In the genomic region with DNA sequence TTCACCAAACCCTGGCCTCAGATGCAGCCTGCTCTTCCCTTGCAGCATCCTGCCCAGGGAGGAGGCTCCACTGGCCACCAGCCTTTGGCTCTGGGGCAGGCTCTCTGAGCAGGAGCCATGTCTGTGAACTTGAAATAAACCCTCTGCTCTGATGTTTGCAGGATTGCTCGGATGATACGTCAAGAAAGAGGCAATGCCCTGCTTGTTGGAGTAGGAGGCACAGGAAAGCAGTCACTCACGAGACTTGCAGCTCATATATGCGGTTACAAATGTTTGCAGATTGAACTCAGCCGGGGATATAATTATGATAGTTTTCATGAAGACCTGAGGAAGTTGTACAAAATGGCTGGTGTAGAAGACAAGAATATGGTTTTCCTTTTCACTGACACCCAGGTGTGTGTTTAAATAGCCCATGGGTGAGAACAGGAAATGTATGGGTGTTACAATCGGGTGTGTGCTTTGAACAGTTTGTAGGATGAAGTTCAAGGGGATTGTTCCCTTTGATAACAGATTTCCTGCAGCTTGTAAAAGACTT, we compare ENCODE assay signal across 15 cellular contexts.
DNase-seq lines count a peak whose midpoint lies in the region; ATAC-seq and TF ChIP-seq lines count a peak whose summit lies in the region.
"Had no signal": no experiment of that assay in that cellular context is flagged by ENCODE, and none has a peak within 500 bp of the region (broad histone marks: within the 10 kb centered on the region; RNA-seq: fewer than 3 reads in every experiment).

No MANE protein-coding gene starts in this region.

- no peaks in the 10 kb centered on the region for H4K20me1 ChIP-seq in Loucy (ENCODE audit: insufficient read depth, low read length, poor library complexity, severe bottlenecking)

- peaks cover 61% of the 10 kb centered on the region for H3K27me3 ChIP-seq in Loucy (ENCODE audit: insufficient read depth, low read length, poor library complexity, severe bottlenecking)
- no peaks in the 10 kb centered on the region for H3K27me3 ChIP-seq in colonic mucosa
- H3K27me3 ChIP-seq: adrenal gland, vagina had no signal

- peak overlapping the region; percentile 77 for H3K27ac ChIP-seq in colonic mucosa
- H3K27ac ChIP-seq: adrenal gland, epithelial cell of prostate, SK-N-MC, vagina had no signal

- TF ChIP-seq CTCF in Loucy (conservative IDR thresholded peaks at IDR 0.05; ENCODE audit: low read length) (no peak), colonic mucosa (IDR thresholded peaks at IDR 0.05) (no peak)

- H3K36me3 ChIP-seq in Loucy (ENCODE audit: insufficient read depth, low read length): no peaks in the 10 kb centered on the region
- H3K36me3 ChIP-seq in colonic mucosa: no peaks in the 10 kb centered on the region
- H3K36me3 ChIP-seq: adrenal gland, vagina had no signal

- no peaks in the 10 kb centered on the region for H3K9me2 ChIP-seq in Loucy (replicated peaks; ENCODE audit: low read depth, low read length)

- no peak overlapping the region for H3K4me3 ChIP-seq in Loucy (ENCODE audit: low read length, poor library complexity, severe bottlenecking)
- H3K4me3 ChIP-seq in colonic mucosa: no peak overlapping the region
- H3K4me3 ChIP-seq: adrenal gland, SK-N-MC, vagina had no signal

- no peak overlapping the region for H2AFZ ChIP-seq in Loucy (ENCODE audit: low read length)

- H3K9me3 ChIP-seq in Loucy (ENCODE audit: insufficient read depth, low read depth, low read length) (no peaks in the 10 kb centered on the region), colonic mucosa (no peaks in the 10 kb centered on the region)
- H3K9me3 ChIP-seq: adrenal gland, vagina had no signal

- intact Hi-C loops in colonic mucosa (cut with DNase I): no loop called here

- no peaks in the 10 kb centered on the region for H3F3A ChIP-seq in Loucy (ENCODE audit: low read depth)

- peak overlapping the region; percentile 17 for H3K4me2 ChIP-seq in Loucy (ENCODE audit: low read depth, low read length, poor library complexity, severe bottlenecking)

- H3K79me2 ChIP-seq in Loucy (ENCODE audit: insufficient read depth, low read length): no peaks in the 10 kb centered on the region

- peaks cover 3% of the 10 kb centered on the region for H3K4me1 ChIP-seq in Loucy (ENCODE audit: insufficient read depth, low read length, poor library complexity, severe bottlenecking)
- H3K4me1 ChIP-seq in colonic mucosa: peaks cover 7% of the 10 kb centered on the region
- H3K4me1 ChIP-seq: adrenal gland, vagina had no signal

- peak; percentile 12 for DNase-seq in activated CD8-positive, alpha-beta memory T cell treated with anti-CD3 and anti-CD28 coated beads, Interleukin-2, amount 50 U/mL, for 1 hour (ENCODE audit: extremely low read depth)
- DNase-seq in colonic mucosa (peak; percentile 54), RKO (ENCODE audit: low spot score) (no peak), AML-193 (lab: John Stamatoyannopoulos, UW) (no peak)
- peak; percentile 14 for DNase-seq in stimulated activated CD4-positive, alpha-beta T cell treated with anti-CD3 and anti-CD28 coated beads, Interleukin-4, amount 100 ng/mL, for 24 hours
- DNase-seq: activated B cell treated with CpG ODN at 0.5 μM for 24 hours, adrenal gland, NCI-H1048, NCI-H345 had no signal

- no peak for ATAC-seq in HG03457 (IDR thresholded peaks at IDR 0.05; ENCODE audit: unreplicated experiment)
- ATAC-seq: HepG2 had no signal

- H3K9ac ChIP-seq in Loucy (ENCODE audit: low read depth, low read length, poor library complexity, severe bottlenecking) (no peak overlapping the region), colonic mucosa (ENCODE audit: low read depth in 2 of 2, low read length in 2 of 2) (peak overlapping the region in 1 of 2 donors; percentile 57)

Comparison
In these comparisons a context has a peak if more than half of its experiments do, and no peak if none do; other contexts are left out.
1. DNase-seq: peak in activated CD8-positive, alpha-beta memory T cell treated with anti-CD3 and anti-CD28 coated beads, Interleukin-2, amount 50 U/mL, for 1 hour (single experiment), colonic mucosa (single experiment) and stimulated activated CD4-positive, alpha-beta T cell treated with anti-CD3 and anti-CD28 coated beads, Interleukin-4, amount 100 ng/mL, for 24 hours (single experiment); none in RKO (single experiment) and AML-193 (0 of 2).